Comparison of ENCODE assay signal across 8 cellular contexts in the genomic region with DNA sequence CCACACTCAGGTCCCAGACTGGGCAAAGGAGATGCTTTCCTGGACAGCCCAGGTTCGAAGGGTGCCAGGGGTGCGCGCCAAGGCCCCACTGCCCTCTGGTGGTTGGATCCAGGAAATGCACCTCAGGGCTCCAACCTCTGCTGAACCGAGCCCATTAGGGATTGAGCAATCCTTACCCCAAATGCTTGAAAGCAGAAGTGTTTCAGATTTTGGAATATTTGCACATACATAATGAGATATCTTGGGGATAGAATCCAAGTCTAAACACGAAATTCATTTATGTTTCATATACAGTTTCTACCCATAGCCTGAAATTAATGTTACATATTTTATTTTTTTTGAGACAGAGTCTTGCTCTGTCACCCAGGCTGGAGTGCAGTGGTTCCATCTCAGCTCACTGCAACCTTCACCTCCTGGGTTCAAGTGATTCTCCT. TPM values are rescaled to one million over a fixed set of nuclear protein-coding genes. Genes with fewer than 3 reads are reported as not detected.
A peak's percentile ranks its signal among the peaks of the same experiment; 100 is the strongest.
DNase-seq lines count a peak whose midpoint lies in the region; ATAC-seq and TF ChIP-seq lines count a peak whose summit lies in the region.

No MANE protein-coding gene starts in this region.

- peaks cover 3% of the 10 kb centered on the region for H3K36me3 Mint-ChIP-seq in activated T-helper 1 cell treated with anti-CD3 and anti-CD28 coated beads, Interleukin-12 subunit alpha, Interleukin-12 subunit beta, Interleukin-2, Interleukin-4 antibody, amounts not matched to agents 30 ng/mL and 10 ng/mL and 1 ng/mL, durations not matched to agents 14 hours and 24 hours and 36 hours (ENCODE audit: low read depth)

- peak overlapping the region in 1 of 2 donors; percentile 79 for H3K27ac ChIP-seq in tibial artery

- peak; percentile 43 for DNase-seq in DMS79 (lab: John Stamatoyannopoulos, UW)
- peak; percentile 47 for DNase-seq in Jurkat, Clone E6-1 (ENCODE audit: low read depth, low spot score)
- DNase-seq in RPMI7951 (ENCODE audit: low read depth): peak; percentile 68
- DNase-seq in activated T-helper 1 cell treated with anti-CD3 and anti-CD28 coated beads, Interleukin-12 subunit alpha, Interleukin-12 subunit beta, Interleukin-2, Interleukin-4 antibody, amounts not matched to agents 30 ng/mL and 10 ng/mL and 1 ng/mL, durations not matched to agents 14 hours and 24 hours and 36 hours (ENCODE audit: low spot score): peak; percentile 64
- DNase-seq in fibroblast of villous mesenchyme (ENCODE audit: low read depth): peak; percentile 78
- DNase-seq in omental fat pad (ENCODE audit: low spot score): no peak
- peak; percentile 71 to 91 for DNase-seq in tibial artery

- peaks cover 0 to 32% (median 30%) of the 10 kb centered on the region in 4 donors for H3K4me1 ChIP-seq in tibial artery

- ATAC-seq in omental fat pad (ENCODE audit: low FRiP score): peak; percentile 80
- no peak for ATAC-seq in HG03469 (IDR thresholded peaks at IDR 0.05; ENCODE audit: unreplicated experiment)

- H3K9me3 Mint-ChIP-seq in activated T-helper 1 cell treated with anti-CD3 and anti-CD28 coated beads, Interleukin-12 subunit alpha, Interleukin-12 subunit beta, Interleukin-2, Interleukin-4 antibody, amounts not matched to agents 30 ng/mL and 10 ng/mL and 1 ng/mL, durations not matched to agents 14 hours and 24 hours and 36 hours: no peaks in the 10 kb centered on the region

- H3K36me3 ChIP-seq in tibial artery: peaks cover 0 to 14% (median 0%) of the 10 kb centered on the region in 3 donors

- no peak overlapping the region for H3K4me3 ChIP-seq in Jurkat, Clone E6-1 (ENCODE audit: low read length)
- H3K4me3 ChIP-seq in fibroblast of villous mesenchyme (ENCODE audit: low read depth, low read length) (no peak overlapping the region), tibial artery (no peak overlapping the region)

- no peaks in the 10 kb centered on the region for H3K9me3 ChIP-seq in tibial artery

- no peak overlapping the region for H3K27ac Mint-ChIP-seq in activated T-helper 1 cell treated with anti-CD3 and anti-CD28 coated beads, Interleukin-12 subunit alpha, Interleukin-12 subunit beta, Interleukin-2, Interleukin-4 antibody, amounts not matched to agents 30 ng/mL and 10 ng/mL and 1 ng/mL, durations not matched to agents 14 hours and 24 hours and 36 hours

- H3K4me3 Mint-ChIP-seq in activated T-helper 1 cell treated with anti-CD3 and anti-CD28 coated beads, Interleukin-12 subunit alpha, Interleukin-12 subunit beta, Interleukin-2, Interleukin-4 antibody, amounts not matched to agents 30 ng/mL and 10 ng/mL and 1 ng/mL, durations not matched to agents 14 hours and 24 hours and 36 hours: no peak overlapping the region

- intact Hi-C loops in activated T-helper 1 cell treated with anti-CD3 and anti-CD28 coated beads, Interleukin-12 subunit alpha, Interleukin-12 subunit beta, Interleukin-2, Interleukin-4 antibody, amounts not matched to agents 30 ng/mL and 10 ng/mL and 1 ng/mL, durations not matched to agents 14 hours and 24 hours and 36 hours (cut with micrococcal nuclease): loop anchor here (1.0 kb wide), 2 partner anchors 53 to 100 kb away; no protein-coding TSS in a partner anchor
- intact Hi-C loops in tibial artery (cut with DNase I; ENCODE audit: low total_unique reads): loop anchor here (2.0 kb wide), 2 partner anchors 51 to 101 kb away; no protein-coding TSS in a partner anchor

- H3K27me3 Mint-ChIP-seq in activated T-helper 1 cell treated with anti-CD3 and anti-CD28 coated beads, Interleukin-12 subunit alpha, Interleukin-12 subunit beta, Interleukin-2, Interleukin-4 antibody, amounts not matched to agents 30 ng/mL and 10 ng/mL and 1 ng/mL, durations not matched to agents 14 hours and 24 hours and 36 hours (ENCODE audit: insufficient read depth): peaks cover 3% of the 10 kb centered on the region

- H3K4me1 Mint-ChIP-seq in activated T-helper 1 cell treated with anti-CD3 and anti-CD28 coated beads, Interleukin-12 subunit alpha, Interleukin-12 subunit beta, Interleukin-2, Interleukin-4 antibody, amounts not matched to agents 30 ng/mL and 10 ng/mL and 1 ng/mL, durations not matched to agents 14 hours and 24 hours and 36 hours (ENCODE audit: low read depth): peaks cover 14% of the 10 kb centered on the region

- no peaks in the 10 kb centered on the region for H3K27me3 ChIP-seq in tibial artery

- TF ChIP-seq CTCF in fibroblast of villous mesenchyme (IDR thresholded peaks at IDR 0.05; ENCODE audit: insufficient read depth, low read depth, low read length): peak; percentile 96
- peak in 2 of 3 donors; percentile 87 to 90 for TF ChIP-seq CTCF in omental fat pad (IDR thresholded peaks at IDR 0.05)
- peak; percentile 98 to 99 for TF ChIP-seq CTCF in tibial artery (IDR thresholded peaks at IDR 0.05)

RNA-seq across cellular contexts. Expression of a gene that starts 57.4 kb away (rescaled TPM):
- polyA plus RNA-seq in Jurkat, Clone E6-1 (2012; ENCODE audit: insufficient read depth, insufficient read length): 16.6 TPM
- 11.1 and 11.4 TPM in 2 replicates for total RNA-seq in RPMI7951 (2014; rRNA removed; shearing (Covaris generic))
- 27.9 and 28.8 TPM in 2 replicates for total RNA-seq in activated T-helper 1 cell treated with anti-CD3 and anti-CD28 coated beads, Interleukin-12 subunit alpha, Interleukin-12 subunit beta, Interleukin-2, Interleukin-4 antibody, amounts not matched to agents 30 ng/mL and 10 ng/mL and 1 ng/mL, durations not matched to agents 14 hours and 24 hours and 36 hours
- 6.0 and 7.4 TPM in 2 replicates for total RNA-seq in fibroblast of villous mesenchyme
- 10 to 100 TPM in 2 of 4 donors, 1 to 10 TPM in 2; 6.1 to 12.0 (median 10.0) TPM for total RNA-seq in omental fat pad
